36 cellular contexts compared by ENCODE assay signal in the genomic region with DNA sequence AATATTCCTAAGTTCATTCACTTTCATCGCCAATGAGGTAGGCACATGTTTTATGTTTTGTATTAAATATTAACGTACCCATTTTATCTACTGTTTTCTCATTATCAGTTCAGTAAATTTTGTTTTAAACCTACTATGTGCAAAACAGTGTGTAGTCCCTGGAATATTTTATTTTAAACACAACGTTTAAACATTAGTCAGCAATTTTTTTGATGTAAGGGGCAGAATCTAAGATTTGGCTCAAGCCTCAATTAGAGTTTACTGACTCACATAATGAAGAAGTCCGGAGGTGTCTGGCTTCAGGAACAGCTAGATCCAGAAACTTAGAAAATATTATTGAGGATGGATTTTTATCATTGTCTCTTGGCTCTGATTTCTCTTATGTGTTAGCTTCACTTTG.
"Had no signal": no experiment of that assay in that cellular context is flagged by ENCODE, and none has a peak within 500 bp of the region (broad histone marks: within the 10 kb centered on the region; RNA-seq: fewer than 3 reads in every experiment).

No MANE protein-coding gene starts in this region.

- H3K4me1 Mint-ChIP-seq: activated B cell treated with CpG ODN at 0.5 μM for 24 hours; activated CD4-positive, alpha-beta memory T cell treated with anti-CD3 and anti-CD28 coated beads, Interleukin-2, amount 10 ng/mL, durations not matched to agents 7 days and 5 days; activated CD4-positive, alpha-beta T cell treated with anti-CD3 and anti-CD28 coated beads, Interleukin-2, amount 10 ng/mL, durations not matched to agents 24 days and 14 days; activated naive CD8-positive, alpha-beta T cell treated with anti-CD3 and anti-CD28 coated beads for 36 hours; activated T-helper 17 cell treated with anti-CD3 and anti-CD28 coated beads, Interleukin-2, amount 50 U/mL, for 72 hours; T-cell had no signal

- H3K27ac Mint-ChIP-seq: activated B cell treated with CpG ODN at 0.5 μM for 24 hours; activated CD4-positive, alpha-beta memory T cell treated with anti-CD3 and anti-CD28 coated beads, Interleukin-2, amount 10 ng/mL, durations not matched to agents 7 days and 5 days; activated CD4-positive, alpha-beta T cell treated with anti-CD3 and anti-CD28 coated beads, Interleukin-2, amount 10 ng/mL, durations not matched to agents 24 days and 14 days; activated CD8-positive, alpha-beta T cell treated with anti-CD3 and anti-CD28 coated beads, Interleukin-2, amount 10 ng/mL, durations not matched to agents 7 days and 5 days; activated naive CD4-positive, alpha-beta T cell treated with anti-CD3 and anti-CD28 coated beads for 36 hours; activated naive CD4-positive, alpha-beta T cell treated with anti-CD3 and anti-CD28 coated beads, Interleukin-2, amount 50 U/mL, for 72 hours; activated naive CD8-positive, alpha-beta T cell treated with anti-CD3 and anti-CD28 coated beads for 36 hours; activated T-cell treated with anti-CD3 and anti-CD28 coated beads, Interleukin-2, amount 50 U/mL, for 72 hours; activated T-helper 1 cell treated with anti-CD3 and anti-CD28 coated beads, Interleukin-12 subunit alpha, Interleukin-12 subunit beta, Interleukin-2, Interleukin-4 antibody, amounts not matched to agents 30 ng/mL and 10 ng/mL and 1 ng/mL, durations not matched to agents 14 hours and 24 hours and 36 hours; activated T-helper 17 cell treated with anti-CD3 and anti-CD28 coated beads, Interleukin-2, amount 50 U/mL, for 72 hours; T-cell; T-helper 2 cell treated with Interferon-gamma antibody and Interleukin-4, amounts not matched to agents 5 μg/mL and 100 μg/mL, for 36 hours had no signal

- FAIRE-seq: astrocyte, TTC549 had no signal

- H3K4me3 ChIP-seq: adrenal gland, body of pancreas, breast epithelium had no signal

- H3K9me3 ChIP-seq: adrenal gland, body of pancreas, breast epithelium had no signal

- H3K4me3 Mint-ChIP-seq: activated B cell treated with CpG ODN at 0.5 μM for 24 hours; activated CD4-positive, alpha-beta memory T cell treated with anti-CD3 and anti-CD28 coated beads, Interleukin-2, amount 10 ng/mL, durations not matched to agents 7 days and 5 days; activated CD4-positive, alpha-beta T cell treated with anti-CD3 and anti-CD28 coated beads, Interleukin-2, amount 10 ng/mL, durations not matched to agents 24 days and 14 days; activated CD8-positive, alpha-beta T cell treated with anti-CD3 and anti-CD28 coated beads, Interleukin-2, amount 10 ng/mL, durations not matched to agents 7 days and 5 days; activated naive CD4-positive, alpha-beta T cell treated with anti-CD3 and anti-CD28 coated beads for 36 hours; activated naive CD8-positive, alpha-beta T cell treated with anti-CD3 and anti-CD28 coated beads for 36 hours; activated T-cell treated with anti-CD3 and anti-CD28 coated beads, Interleukin-2, amount 50 U/mL, for 4 hours; activated T-cell treated with anti-CD3 and anti-CD28 coated beads, Interleukin-2, amount 50 U/mL, for 72 hours; activated T-helper 1 cell treated with anti-CD3 and anti-CD28 coated beads, Interleukin-12 subunit alpha, Interleukin-12 subunit beta, Interleukin-2, Interleukin-4 antibody, amounts not matched to agents 30 ng/mL and 10 ng/mL and 1 ng/mL, durations not matched to agents 14 hours and 24 hours and 36 hours; activated T-helper 17 cell treated with anti-CD3 and anti-CD28 coated beads, Interleukin-2, amount 50 U/mL, for 72 hours; T-cell; T-helper 2 cell treated with Interferon-gamma antibody and Interleukin-4, amounts not matched to agents 5 μg/mL and 100 μg/mL, for 36 hours had no signal

- DNase-seq: activated B cell treated with CpG ODN at 0.5 μM for 24 hours; activated CD4-positive, alpha-beta memory T cell treated with anti-CD3 and anti-CD28 coated beads, Interleukin-2, amount 10 ng/mL, durations not matched to agents 7 days and 5 days; activated CD4-positive, alpha-beta T cell treated with anti-CD3 and anti-CD28 coated beads for 4 hours; activated CD4-positive, alpha-beta T cell treated with anti-CD3 and anti-CD28 coated beads, Interleukin-2, amount 10 ng/mL, durations not matched to agents 24 days and 14 days; activated CD4-positive, alpha-beta T cell treated with anti-CD3 and anti-CD28 coated beads, Interleukin-2, amount 50 U/mL, for 1 hour; activated CD4-positive, alpha-beta T cell treated with anti-CD3 and anti-CD28 coated beads, Interleukin-2, amount 50 U/mL, for 4 hours; activated CD4-positive, CD25-positive, alpha-beta regulatory T cell treated with anti-CD3 and anti-CD28 coated beads, Interleukin-2, amount 50 U/mL, for 72 hours; activated CD8-positive, alpha-beta memory T cell treated with anti-CD3 and anti-CD28 coated beads, Interleukin-2, amount 50 U/mL, for 4 hours; activated CD8-positive, alpha-beta T cell treated with anti-CD3 and anti-CD28 coated beads, Interleukin-2, amount 10 ng/mL, durations not matched to agents 7 days and 5 days; activated effector memory CD4-positive, alpha-beta T cell treated with anti-CD3 and anti-CD28 coated beads, Interleukin-2, amount 50 U/mL, for 16 hours; activated gamma-delta T cell treated with Interleukin-2 at 50 U/mL for 16 hours; activated naive CD4-positive, alpha-beta T cell; activated naive CD4-positive, alpha-beta T cell treated with anti-CD3 and anti-CD28 coated beads for 36 hours; activated naive CD4-positive, alpha-beta T cell treated with anti-CD3 and anti-CD28 coated beads, Interleukin-2, amount 50 U/mL, for 16 hours; activated naive CD8-positive, alpha-beta T cell treated with anti-CD3 and anti-CD28 coated beads for 36 hours; activated T-cell treated with anti-CD3 and anti-CD28 coated beads for 4 hours; activated T-cell treated with anti-CD3 and anti-CD28 coated beads, Interleukin-2, amount 50 U/mL, for 1 hour; activated T-cell treated with anti-CD3 and anti-CD28 coated beads, Interleukin-2, amount 50 U/mL, for 4 hours; activated T-cell treated with anti-CD3 and anti-CD28 coated beads, Interleukin-2, amount 50 U/mL, for 72 hours; adrenal gland; amniotic stem cell; aorta; body of pancreas; brain microvascular endothelial cell; central memory CD4-positive, alpha-beta T cell; T-cell; T-helper 2 cell; T-helper 9 cell had no signal

- ATAC-seq: activated CD8-positive, alpha-beta T cell treated with anti-CD3 and anti-CD28 coated beads, Interleukin-2, amount 10 ng/mL, durations not matched to agents 7 days and 5 days; activated naive CD4-positive, alpha-beta T cell treated with anti-CD3 and anti-CD28 coated beads, Interleukin-2, amount 50 U/mL, for 72 hours; activated T-cell treated with anti-CD3 and anti-CD28 coated beads, Interleukin-2, amount 50 U/mL, for 4 hours; activated T-cell treated with anti-CD3 and anti-CD28 coated beads, Interleukin-2, amount 50 U/mL, for 72 hours; activated T-helper 17 cell treated with anti-CD3 and anti-CD28 coated beads, Interleukin-2, amount 50 U/mL, for 72 hours; body of pancreas; T-cell had no signal

- H3K36me3 ChIP-seq: adrenal gland, brain microvascular endothelial cell, breast epithelium had no signal

- H3K27ac ChIP-seq: adrenal gland, body of pancreas, brain microvascular endothelial cell, breast epithelium, VCaP had no signal

- H3K9me3 Mint-ChIP-seq: activated B cell treated with CpG ODN at 0.5 μM for 24 hours; activated CD4-positive, alpha-beta memory T cell treated with anti-CD3 and anti-CD28 coated beads, Interleukin-2, amount 10 ng/mL, durations not matched to agents 7 days and 5 days; activated CD4-positive, alpha-beta T cell treated with anti-CD3 and anti-CD28 coated beads, Interleukin-2, amount 10 ng/mL, durations not matched to agents 24 days and 14 days; activated naive CD4-positive, alpha-beta T cell treated with anti-CD3 and anti-CD28 coated beads for 36 hours; activated naive CD8-positive, alpha-beta T cell treated with anti-CD3 and anti-CD28 coated beads for 36 hours; activated T-cell treated with anti-CD3 and anti-CD28 coated beads, Interleukin-2, amount 50 U/mL, for 4 hours; activated T-helper 1 cell treated with anti-CD3 and anti-CD28 coated beads, Interleukin-12 subunit alpha, Interleukin-12 subunit beta, Interleukin-2, Interleukin-4 antibody, amounts not matched to agents 30 ng/mL and 10 ng/mL and 1 ng/mL, durations not matched to agents 14 hours and 24 hours and 36 hours; T-helper 2 cell treated with Interferon-gamma antibody and Interleukin-4, amounts not matched to agents 5 μg/mL and 100 μg/mL, for 36 hours had no signal

- H3K27me3 ChIP-seq: adrenal gland, body of pancreas, brain microvascular endothelial cell, breast epithelium had no signal

- H3K36me3 Mint-ChIP-seq: activated naive CD4-positive, alpha-beta T cell treated with anti-CD3 and anti-CD28 coated beads, Interleukin-2, amount 50 U/mL, for 72 hours; activated naive CD8-positive, alpha-beta T cell treated with anti-CD3 and anti-CD28 coated beads for 36 hours; T-cell had no signal

- H3K4me1 ChIP-seq: adrenal gland, body of pancreas, breast epithelium had no signal
